7 cellular contexts compared by ENCODE assay signal in the genomic region with DNA sequence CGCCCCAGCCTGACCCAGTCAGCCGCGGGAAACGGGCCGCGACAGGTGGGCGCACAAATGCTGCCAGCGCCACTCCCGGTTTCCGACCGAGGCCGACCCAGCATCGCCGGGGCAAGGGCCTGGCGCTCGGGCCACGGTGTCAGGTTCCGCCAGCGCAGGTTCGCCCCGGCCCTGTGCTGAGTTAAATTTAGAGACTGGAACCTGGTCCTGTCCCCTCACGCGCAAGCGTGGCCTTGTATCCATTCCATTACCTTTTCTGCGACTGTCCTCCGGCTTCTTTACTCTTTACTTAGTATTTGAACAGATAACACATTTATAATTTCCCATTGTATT. TPM values are rescaled to one million over a fixed set of nuclear protein-coding genes. Genes with fewer than 3 reads are reported as not detected.
A peak's percentile ranks its signal among the peaks of the same experiment; 100 is the strongest.
DNase-seq lines count a peak whose midpoint lies in the region; ATAC-seq and TF ChIP-seq lines count a peak whose summit lies in the region.
"Had no signal": no experiment of that assay in that cellular context is flagged by ENCODE, and none has a peak within 500 bp of the region (broad histone marks: within the 10 kb centered on the region; RNA-seq: fewer than 3 reads in every experiment).

No MANE protein-coding gene starts in this region.

- H3K9me3 ChIP-seq in NT2/D1 (ENCODE audit: insufficient read depth, low read length) (no peaks in the 10 kb centered on the region), skeletal muscle tissue (ENCODE audit: control insufficient read depth in 3 of 3, low read length in 3 of 3) (no peaks in the 10 kb centered on the region)

- H3K9ac ChIP-seq in NT2/D1 (ENCODE audit: insufficient read length, low read depth), result peak overlapping the region; percentile 64
- peak overlapping the region; percentile 65 to 93 (median 81) for H3K9ac ChIP-seq in skeletal muscle tissue (ENCODE audit: low read depth in 1 of 3, low read length in 3 of 3)

- peaks cover 42% of the 10 kb centered on the region for H3K27me3 ChIP-seq in NT2/D1 (ENCODE audit: insufficient read depth, insufficient read length)
- H3K27me3 ChIP-seq in skeletal muscle tissue (ENCODE audit: control insufficient read depth in 3 of 3, insufficient read depth in 3 of 3, low read length in 3 of 3), result no peaks in the 10 kb centered on the region

- no peak for DNase-seq in NT2/D1 (ENCODE audit: low read depth, low spot score)
- no peak for DNase-seq in epithelial cell of proximal tubule (ENCODE audit: low read depth)
- no peak for DNase-seq in stimulated activated CD4-positive, alpha-beta T cell treated with anti-CD3 and anti-CD28 coated beads, Interleukin-4, amount 100 ng/mL, for 1 hour
- DNase-seq in activated gamma-delta T cell treated with Interleukin-2 at 50 U/mL for 16 hours, result no peak

- H3K4me1 ChIP-seq in NT2/D1 (ENCODE audit: insufficient read depth, insufficient read length) (no peaks in the 10 kb centered on the region), skeletal muscle tissue (ENCODE audit: control insufficient read depth in 3 of 3, insufficient read depth in 3 of 3, low read length in 3 of 3) (peaks cover 37 to 57% (median 43%) of the 10 kb centered on the region in 3 donors)

- ATAC-seq in GM18505 (IDR thresholded peaks at IDR 0.05; ENCODE audit: unreplicated experiment), result no peak

- TF ChIP-seq POLR2A in GM18505 (IDR thresholded peaks at IDR 0.05; ENCODE audit: borderline replicate concordance, extremely low read depth, insufficient read depth, insufficient read length), result no peak

- no peaks in the 10 kb centered on the region for H3K36me3 ChIP-seq in NT2/D1 (ENCODE audit: insufficient read depth, insufficient read length, low read length)
- peaks cover 5 to 14% (median 6%) of the 10 kb centered on the region in 3 donors for H3K36me3 ChIP-seq in skeletal muscle tissue (ENCODE audit: control insufficient read depth in 3 of 3, insufficient read depth in 3 of 3, low read length in 3 of 3)

- peak overlapping the region; percentile 83 for H3K4me3 ChIP-seq in NT2/D1 (ENCODE audit: insufficient read length, low read depth)
- H3K4me3 ChIP-seq in epithelial cell of proximal tubule (ENCODE audit: low read depth, low read length), result peak overlapping the region; percentile 68
- peak overlapping the region; percentile 67 to 88 (median 82) for H3K4me3 ChIP-seq in skeletal muscle tissue (ENCODE audit: low read length in 3 of 3)

- no peak for TF ChIP-seq CTCF in epithelial cell of proximal tubule (conservative IDR thresholded peaks at IDR 0.05; ENCODE audit: low read depth, low read length)

- H3K27ac ChIP-seq in skeletal muscle tissue (ENCODE audit: low read depth, low read length), result peak overlapping the region; percentile 90

RNA-seq across cellular contexts. Expression of gene TRIM7, which starts 0.4 kb away (rescaled TPM):
- total RNA-seq in epithelial cell of proximal tubule, result 2.7 and 14.6 TPM in 2 replicates
- 9.9 TPM for total RNA-seq in skeletal muscle tissue

RNA-seq across cellular contexts. Expression of gene TRIM41, which starts 17.7 kb away (rescaled TPM):
- total RNA-seq in epithelial cell of proximal tubule (10.6 and 12.4 TPM in 2 replicates), skeletal muscle tissue (15.1 TPM)

RNA-seq across cellular contexts. Expression of gene RACK1, which starts 38.3 kb away (rescaled TPM):
- total RNA-seq in epithelial cell of proximal tubule (2,747 and 3,067 TPM in 2 replicates), skeletal muscle tissue (4,748 TPM)

RNA-seq across cellular contexts. Expression of gene TRIM52, which starts 55.6 kb away (rescaled TPM):
- 1.6 and 3.5 TPM in 2 replicates for total RNA-seq in epithelial cell of proximal tubule
- total RNA-seq in skeletal muscle tissue, result 4.2 TPM

RNA-seq across cellular contexts. Expression of gene OR2V2, which starts 58.0 kb away (rescaled TPM):
- total RNA-seq in epithelial cell of proximal tubule (not detected in 2 replicates), skeletal muscle tissue (not detected)
- total RNA-seq: HT1080 had no signal
